ENCODE assay signal across 18 cellular contexts in the genomic region with DNA sequence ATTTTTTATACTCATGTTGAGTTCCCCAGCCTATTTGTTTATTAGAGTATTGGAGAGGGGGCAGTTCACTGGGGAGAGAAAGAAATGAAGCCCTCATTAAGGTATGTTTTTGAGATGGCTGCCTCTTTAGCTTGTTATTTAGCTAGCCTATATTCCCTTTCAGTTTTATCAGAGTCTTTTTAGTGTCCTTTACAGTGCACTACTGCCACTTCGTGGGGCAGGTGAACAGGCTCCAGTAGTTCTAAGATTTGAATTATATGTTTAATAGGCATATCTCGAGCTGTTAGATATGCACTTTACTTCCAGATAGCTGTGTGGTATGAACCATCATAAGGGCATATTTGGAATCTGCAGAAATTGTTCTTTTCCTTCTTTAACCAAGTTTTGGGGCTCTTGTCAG.
DNase-seq lines count a peak whose midpoint lies in the region; ATAC-seq, FAIRE-seq and TF ChIP-seq lines count a peak whose summit lies in the region.
"Had no signal": no experiment of that assay in that cellular context is flagged by ENCODE, and none has a peak within 500 bp of the region (broad histone marks: within the 10 kb centered on the region; RNA-seq: fewer than 3 reads in every experiment).

No MANE protein-coding gene starts in this region.

- DNase-seq in left ventricle myocardium inferior: no peak
- DNase-seq in left ventricle myocardium superior: no peak
- DNase-seq in RWPE2 (ENCODE audit: low spot score): no peak
- no peak for DNase-seq in epithelial cell of esophagus (ENCODE audit: low read depth)
- DNase-seq in small intestine: peak; percentile 1
- DNase-seq in hippocampal formation (lab: John Stamatoyannopoulos, UW): no peak
- no peak for DNase-seq in activated gamma-delta T cell treated with Interleukin-2 at 50 U/mL for 16 hours
- DNase-seq: 8988T, Calu3, DMS79 treated with DMSO at 0.1 percent for 48 hours, GF-D8, GM23248, IMR-90 had no signal

- no peak overlapping the region for H3K27ac ChIP-seq in left ventricle myocardium inferior (replicated peaks)
- H3K27ac ChIP-seq in RWPE2 (ENCODE audit: poor library complexity, severe bottlenecking): no peak overlapping the region
- H3K27ac ChIP-seq in small intestine (ENCODE audit: low read depth in 1 of 2, low read length in 1 of 2): no peak overlapping the region
- H3K27ac ChIP-seq: BLaER1 treated with 17β-estradiol and CSF1 and Interleukin-3, amounts not matched to agents 10 nM and 100 nM; GM23248; HL-60 had no signal

- H3K9me3 ChIP-seq in left ventricle myocardium inferior (replicated peaks) (no peaks in the 10 kb centered on the region), RWPE2 (ENCODE audit: severe bottlenecking) (no peaks in the 10 kb centered on the region), small intestine (ENCODE audit: control insufficient read depth, low read depth) (no peaks in the 10 kb centered on the region)
- H3K9me3 ChIP-seq: BLaER1 treated with 17β-estradiol and CSF1 and Interleukin-3, amounts not matched to agents 10 nM and 100 nM; HAP-1 had no signal

- intact Hi-C loops in left ventricle myocardium inferior (cut with micrococcal nuclease): no loop called here
- intact Hi-C loops in left ventricle myocardium superior (cut with micrococcal nuclease): no loop called here

- no peak overlapping the region for H3K4me3 ChIP-seq in left ventricle myocardium inferior
- no peak overlapping the region for H3K4me3 ChIP-seq in RWPE2 (ENCODE audit: severe bottlenecking)
- H3K4me3 ChIP-seq in epithelial cell of esophagus (ENCODE audit: low read length): no peak overlapping the region
- H3K4me3 ChIP-seq in small intestine (ENCODE audit: low read depth in 1 of 2, low read length in 2 of 2): no peak overlapping the region
- H3K4me3 ChIP-seq: BLaER1 treated with 17β-estradiol and CSF1 and Interleukin-3, amounts not matched to agents 10 nM and 100 nM; GM23248; HAP-1 had no signal

- 11 to 44% methylated on average over 2 of the region's 2 CpGs; no CpG with 5 or more reads in 1 of the 3 donors for WGBS in small intestine, 3 donors

- H3K27me3 ChIP-seq in left ventricle myocardium inferior (ENCODE audit: low read depth): no peaks in the 10 kb centered on the region
- no peaks in the 10 kb centered on the region for H3K27me3 ChIP-seq in RWPE2 (ENCODE audit: insufficient read depth, poor library complexity, severe bottlenecking)
- H3K27me3 ChIP-seq in small intestine (ENCODE audit: control insufficient read depth in 2 of 2, insufficient read depth in 2 of 2, low read length in 2 of 2): no peaks in the 10 kb centered on the region
- H3K27me3 ChIP-seq: BLaER1 treated with 17β-estradiol and CSF1 and Interleukin-3, amounts not matched to agents 10 nM and 100 nM had no signal

- no peaks in the 10 kb centered on the region for H3K4me1 ChIP-seq in left ventricle myocardium inferior
- peaks cover 18% of the 10 kb centered on the region for H3K4me1 ChIP-seq in RWPE2 (ENCODE audit: insufficient read depth, poor library complexity, severe bottlenecking)
- H3K4me1 ChIP-seq in small intestine (ENCODE audit: control insufficient read depth in 2 of 2, insufficient read depth in 1 of 2, low read depth in 1 of 2, low read length in 1 of 2): no peaks in the 10 kb centered on the region
- H3K4me1 ChIP-seq: BLaER1 treated with 17β-estradiol and CSF1 and Interleukin-3, amounts not matched to agents 10 nM and 100 nM; HAP-1 had no signal

- TF ChIP-seq CTCF in left ventricle myocardium inferior (IDR thresholded peaks at IDR 0.05; ENCODE audit: borderline replicate concordance) (peak; percentile 28), RWPE2 (IDR thresholded peaks at IDR 0.05; ENCODE audit: poor library complexity, severe bottlenecking) (peak; percentile 50), epithelial cell of esophagus (IDR thresholded peaks at IDR 0.05; ENCODE audit: insufficient read depth, low read depth, low read length, missing control alignments) (peak; percentile 17)

- H3K36me3 ChIP-seq in left ventricle myocardium inferior: no peaks in the 10 kb centered on the region
- no peaks in the 10 kb centered on the region for H3K36me3 ChIP-seq in RWPE2 (ENCODE audit: low read depth)
- no peaks in the 10 kb centered on the region for H3K36me3 ChIP-seq in small intestine (ENCODE audit: control insufficient read depth in 2 of 2, insufficient read depth in 2 of 2, low read length in 2 of 2)
- H3K36me3 ChIP-seq: BLaER1 treated with 17β-estradiol and CSF1 and Interleukin-3, amounts not matched to agents 10 nM and 100 nM; HAP-1 had no signal

- no peak for ATAC-seq in left ventricle myocardium superior
- peak; percentile 70 for ATAC-seq in RWPE2 (ENCODE audit: low read depth)
- ATAC-seq in HG03045 (IDR thresholded peaks at IDR 0.05; ENCODE audit: unreplicated experiment): no peak
- ATAC-seq: CD8-positive, alpha-beta T cell had no signal

- no peak for FAIRE-seq in small intestine (lab: Jason Lieb, UNC)
